In genomic region chrX:39950035-39950688, GRCh38 we compare ENCODE assay signal across 1 cellular context.
TF ChIP-seq lines count a peak whose summit lies in the region.

No MANE protein-coding gene starts in this region.

TF ChIP-seq in HCT116, 20 proteins besides CTCF, POLR2A, EP300 and RAD21:
- TF ChIP-seq, protein P1, sequence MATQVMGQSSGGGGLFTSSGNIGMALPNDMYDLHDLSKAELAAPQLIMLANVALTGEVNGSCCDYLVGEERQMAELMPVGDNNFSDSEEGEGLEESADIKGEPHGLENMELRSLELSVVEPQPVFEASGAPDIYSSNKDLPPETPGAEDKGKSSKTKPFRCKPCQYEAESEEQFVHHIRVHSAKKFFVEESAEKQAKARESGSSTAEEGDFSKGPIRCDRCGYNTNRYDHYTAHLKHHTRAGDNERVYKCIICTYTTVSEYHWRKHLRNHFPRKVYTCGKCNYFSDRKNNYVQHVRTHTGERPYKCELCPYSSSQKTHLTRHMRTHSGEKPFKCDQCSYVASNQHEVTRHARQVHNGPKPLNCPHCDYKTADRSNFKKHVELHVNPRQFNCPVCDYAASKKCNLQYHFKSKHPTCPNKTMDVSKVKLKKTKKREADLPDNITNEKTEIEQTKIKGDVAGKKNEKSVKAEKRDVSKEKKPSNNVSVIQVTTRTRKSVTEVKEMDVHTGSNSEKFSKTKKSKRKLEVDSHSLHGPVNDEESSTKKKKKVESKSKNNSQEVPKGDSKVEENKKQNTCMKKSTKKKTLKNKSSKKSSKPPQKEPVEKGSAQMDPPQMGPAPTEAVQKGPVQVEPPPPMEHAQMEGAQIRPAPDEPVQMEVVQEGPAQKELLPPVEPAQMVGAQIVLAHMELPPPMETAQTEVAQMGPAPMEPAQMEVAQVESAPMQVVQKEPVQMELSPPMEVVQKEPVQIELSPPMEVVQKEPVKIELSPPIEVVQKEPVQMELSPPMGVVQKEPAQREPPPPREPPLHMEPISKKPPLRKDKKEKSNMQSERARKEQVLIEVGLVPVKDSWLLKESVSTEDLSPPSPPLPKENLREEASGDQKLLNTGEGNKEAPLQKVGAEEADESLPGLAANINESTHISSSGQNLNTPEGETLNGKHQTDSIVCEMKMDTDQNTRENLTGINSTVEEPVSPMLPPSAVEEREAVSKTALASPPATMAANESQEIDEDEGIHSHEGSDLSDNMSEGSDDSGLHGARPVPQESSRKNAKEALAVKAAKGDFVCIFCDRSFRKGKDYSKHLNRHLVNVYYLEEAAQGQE (IDR thresholded peaks at IDR 0.05; ENCODE audit: low read depth) = no peak
TF ChIP-seq in HCT116: peak in this region for 0.
